ENCODE assay signal across 17 cellular contexts in the genomic region with DNA sequence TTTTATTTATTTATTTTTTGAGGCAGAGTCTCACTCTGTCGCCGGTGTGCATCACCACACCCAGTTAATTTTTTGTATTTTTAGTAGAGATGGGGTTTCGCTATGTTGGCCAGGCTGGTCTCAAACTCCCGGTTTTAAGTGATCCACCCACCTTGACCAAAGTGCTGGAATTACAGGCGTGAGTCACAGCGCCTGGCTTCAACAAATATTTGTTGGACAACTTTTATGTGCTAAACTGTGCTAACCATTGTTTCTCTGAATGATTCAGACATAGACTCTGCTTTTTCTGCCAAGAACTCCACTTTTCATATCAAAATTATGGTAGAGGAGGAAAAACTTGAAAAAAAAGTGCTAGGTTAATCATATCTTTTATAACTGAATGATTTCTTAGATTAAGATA. TPM values are rescaled to one million over a fixed set of nuclear protein-coding genes. Genes with fewer than 3 reads are reported as not detected.
DNase-seq lines count a peak whose midpoint lies in the region; ATAC-seq and TF ChIP-seq lines count a peak whose summit lies in the region.
"Had no signal": no experiment of that assay in that cellular context is flagged by ENCODE, and none has a peak within 500 bp of the region (broad histone marks: within the 10 kb centered on the region; RNA-seq: fewer than 3 reads in every experiment).

No MANE protein-coding gene starts in this region.

- H3K27ac Mint-ChIP-seq in activated CD8-positive, alpha-beta T cell treated with anti-CD3 and anti-CD28 coated beads for 36 hours: no peak overlapping the region
- H3K27ac Mint-ChIP-seq: T-helper 17 cell had no signal

- peaks cover 1% of the 10 kb centered on the region for H3K27me3 Mint-ChIP-seq in activated CD8-positive, alpha-beta T cell treated with anti-CD3 and anti-CD28 coated beads for 36 hours

- in situ Hi-C loops in KBM-7 (cut with MboI; ENCODE audit: low pct_unique_long_range_greater_than_20kb, low sequenced_read_pairs): no loop called here

- TF ChIP-seq CTCF in epithelial cell of esophagus (IDR thresholded peaks at IDR 0.05; ENCODE audit: insufficient read depth, low read depth, low read length, missing control alignments) (no peak), mucosa of descending colon (IDR thresholded peaks at IDR 0.05) (no peak)
- TF ChIP-seq CTCF in activated CD8-positive, alpha-beta T cell treated with anti-CD3 and anti-CD28 coated beads for 36 hours (IDR thresholded peaks at IDR 0.05): no peak

- H3K4me3 ChIP-seq in epithelial cell of esophagus (ENCODE audit: low read length): no peak overlapping the region
- H3K4me3 ChIP-seq in mucosa of descending colon: no peak overlapping the region
- H3K4me3 ChIP-seq: BLaER1 treated with 17β-estradiol and CSF1 and Interleukin-3, amounts not matched to agents 10 nM and 100 nM had no signal

- no peaks in the 10 kb centered on the region for H3K9me3 Mint-ChIP-seq in activated CD8-positive, alpha-beta T cell treated with anti-CD3 and anti-CD28 coated beads for 36 hours
- H3K9me3 Mint-ChIP-seq: memory B cell had no signal

- POLR2A ChIA-PET in activated CD8-positive, alpha-beta T cell treated with anti-CD3 and anti-CD28 coated beads for 36 hours (lab: Charles Lee): no interaction called here

- no peak overlapping the region for H3K4me3 Mint-ChIP-seq in activated CD8-positive, alpha-beta T cell treated with anti-CD3 and anti-CD28 coated beads for 36 hours
- H3K4me3 Mint-ChIP-seq: memory B cell, T-helper 17 cell had no signal

- CTCF ChIA-PET in activated CD8-positive, alpha-beta T cell treated with anti-CD3 and anti-CD28 coated beads for 36 hours (lab: Charles Lee): interaction anchor here (1.0 to 2.5 kb wide), 7 partner anchors 88 to 152 kb away, joined by 3 to 6 read pairs (median 3); no protein-coding TSS in a partner anchor

- H3K4me1 ChIP-seq in mucosa of descending colon (ENCODE audit: low read depth): peaks cover 13% of the 10 kb centered on the region

- peak; percentile 91 for ATAC-seq in mucosa of descending colon
- no peak for ATAC-seq in activated CD8-positive, alpha-beta T cell treated with anti-CD3 and anti-CD28 coated beads for 36 hours
- ATAC-seq: T-helper 17 cell had no signal

- H3K4me1 Mint-ChIP-seq in activated CD8-positive, alpha-beta T cell treated with anti-CD3 and anti-CD28 coated beads for 36 hours (ENCODE audit: low read depth): peaks cover 31% of the 10 kb centered on the region

- H3K9me3 ChIP-seq in mucosa of descending colon: no peaks in the 10 kb centered on the region
- H3K9me3 ChIP-seq: BLaER1 treated with 17β-estradiol and CSF1 and Interleukin-3, amounts not matched to agents 10 nM and 100 nM had no signal

- no peak for TF ChIP-seq POLR2A in erythroblast (IDR thresholded peaks at IDR 0.05; ENCODE audit: low read length)

- peak; percentile 45 for DNase-seq in DMS53 treated with DMSO at 0.1 percent for 48 hours (lab: John Stamatoyannopoulos, UW; ENCODE audit: unreplicated experiment)
- DNase-seq in NCI-H69 (lab: John Stamatoyannopoulos, UW): peak; percentile 24
- peak; percentile 82 for DNase-seq in epithelial cell of esophagus (ENCODE audit: low read depth)
- DNase-seq in mucosa of descending colon: peak in 2 of 3 donors; percentile 40 to 49
- no peak for DNase-seq in activated CD8-positive, alpha-beta T cell treated with anti-CD3 and anti-CD28 coated beads for 36 hours
- DNase-seq in NCI-H128 (lab: John Stamatoyannopoulos, UW; ENCODE audit: unreplicated experiment): no peak
- DNase-seq in KBM-7: no peak
- DNase-seq in erythroblast (lab: John Stamatoyannopoulos, UW): no peak
- DNase-seq: activated CD4-positive, alpha-beta T cell treated with anti-CD3 and anti-CD28 coated beads, Interleukin-2, amount 50 U/mL, for 1 hour; activated effector memory CD4-positive, alpha-beta T cell treated with anti-CD3 and anti-CD28 coated beads, Interleukin-2, amount 50 U/mL, for 16 hours; NCI-H187; NK-92 treated with Interleukin-12 subunit alpha and Interleukin-12 subunit beta, amount 100 ng/mL, for 24 hours; stimulated activated CD4-positive, alpha-beta T cell treated with anti-CD3 and anti-CD28 coated beads, Interleukin-1b, Interleukin-23, amount 100 ng/mL, for 48 hours; stimulated activated naive CD4-positive, alpha-beta T cell; T-helper 17 cell had no signal

- no peaks in the 10 kb centered on the region for H3K36me3 Mint-ChIP-seq in activated CD8-positive, alpha-beta T cell treated with anti-CD3 and anti-CD28 coated beads for 36 hours (ENCODE audit: low read depth)
- H3K36me3 Mint-ChIP-seq: memory B cell had no signal

- intact Hi-C loops in mucosa of descending colon (cut with DNase I, micrococcal nuclease): loop anchor here in 1 of 2 donors (10.0 kb wide), 3 partner anchors 109 to 209 kb away; a partner anchor contains a TSS
- intact Hi-C loops in activated CD8-positive, alpha-beta T cell treated with anti-CD3 and anti-CD28 coated beads for 36 hours (cut with micrococcal nuclease): loop anchor here (2.0 kb wide), 1 partner anchor 43 kb away; no protein-coding TSS in a partner anchor

- no peaks in the 10 kb centered on the region for H3K36me3 ChIP-seq in mucosa of descending colon (ENCODE audit: low read depth)
- H3K36me3 ChIP-seq: BLaER1 treated with 17β-estradiol and CSF1 and Interleukin-3, amounts not matched to agents 10 nM and 100 nM had no signal

RNA-seq across cellular contexts. Expression of a gene that starts 36.3 kb away (rescaled TPM):
- total RNA-seq in mucosa of descending colon: not detected
- total RNA-seq in activated CD8-positive, alpha-beta T cell treated with anti-CD3 and anti-CD28 coated beads for 36 hours: not detected
- total RNA-seq: T-helper 17 cell had no signal

RNA-seq across cellular contexts. Expression of a gene that starts 41.7 kb away (rescaled TPM):
- 100 to 1,000 TPM; 153 to 205 (median 157) TPM for total RNA-seq in mucosa of descending colon
- 100 to 1,000 TPM; 234 to 235 TPM for total RNA-seq in activated CD8-positive, alpha-beta T cell treated with anti-CD3 and anti-CD28 coated beads for 36 hours

Comparison
In these comparisons a context has a peak if more than half of its experiments do, and no peak if none do; other contexts are left out.
1. DNase-seq: peak in DMS53 treated with DMSO at 0.1 percent for 48 hours (single experiment), NCI-H69 (single experiment), epithelial cell of esophagus (single experiment) and mucosa of descending colon (2 of 3); none in activated CD8-positive, alpha-beta T cell treated with anti-CD3 and anti-CD28 coated beads for 36 hours (single experiment), NCI-H128 (single experiment), KBM-7 (single experiment) and erythroblast (0 of 2).